ENCODE assay signal across 12 cellular contexts in genomic region chr2:174753038-174753633, GRCh38. TPM values are rescaled to one million over a fixed set of nuclear protein-coding genes. Genes with fewer than 3 reads are reported as not detected.
DNase-seq lines count a peak whose midpoint lies in the region; ATAC-seq and TF ChIP-seq lines count a peak whose summit lies in the region.
"Had no signal": no experiment of that assay in that cellular context is flagged by ENCODE, and none has a peak within 500 bp of the region (broad histone marks: within the 10 kb centered on the region; RNA-seq: fewer than 3 reads in every experiment).

No MANE protein-coding gene starts in this region.

- H3K9me3 ChIP-seq in osteoblast (ENCODE audit: low read depth, low read length): no peaks in the 10 kb centered on the region
- H3K9me3 ChIP-seq: ascending aorta, heart right ventricle had no signal

- CTCF ChIA-PET in activated CD4-positive, alpha-beta T cell treated with anti-CD3 and anti-CD28 coated beads for 36 hours (lab: Charles Lee): interaction anchor here (0.6 to 1.5 kb wide), 4 partner anchors 13 to 55 kb away, joined by 3 to 5 read pairs (median 4); no protein-coding TSS in a partner anchor

- no peak overlapping the region for H3K4me3 Mint-ChIP-seq in activated CD4-positive, alpha-beta T cell treated with anti-CD3 and anti-CD28 coated beads for 36 hours

- no peaks in the 10 kb centered on the region for H3K36me3 ChIP-seq in osteoblast (ENCODE audit: insufficient read depth, low read length)
- H3K36me3 ChIP-seq: ascending aorta, heart right ventricle had no signal

- H3K79me2 ChIP-seq in osteoblast (ENCODE audit: insufficient read depth, low read length): no peaks in the 10 kb centered on the region

- POLR2A ChIA-PET in activated CD4-positive, alpha-beta T cell treated with anti-CD3 and anti-CD28 coated beads for 36 hours (lab: Charles Lee): interaction anchor here (0.6 to 0.7 kb wide), 2 partner anchors 32 to 78 kb away, joined by 3 to 5 read pairs; no protein-coding TSS in a partner anchor

- peaks cover 4% of the 10 kb centered on the region for H3K27me3 ChIP-seq in osteoblast (ENCODE audit: insufficient read depth, low read length)
- H3K27me3 ChIP-seq: ascending aorta had no signal

- H3K4me3 ChIP-seq in osteoblast (ENCODE audit: insufficient read depth, low read length): no peak overlapping the region
- H3K4me3 ChIP-seq: ascending aorta, heart right ventricle had no signal

- no peaks in the 10 kb centered on the region for H4K20me1 ChIP-seq in osteoblast (ENCODE audit: insufficient read depth, low read length)

- no peak for TF ChIP-seq CTCF in osteoblast (IDR thresholded peaks at IDR 0.05; ENCODE audit: extremely low read depth, low read depth, low read length)

- H3K4me1 Mint-ChIP-seq in activated CD4-positive, alpha-beta T cell treated with anti-CD3 and anti-CD28 coated beads for 36 hours: peaks cover 39% of the 10 kb centered on the region

- H3K27me3 Mint-ChIP-seq in activated CD4-positive, alpha-beta T cell treated with anti-CD3 and anti-CD28 coated beads for 36 hours: no peaks in the 10 kb centered on the region

- no peak overlapping the region for H3K27ac ChIP-seq in osteoblast (ENCODE audit: low read depth, low read length)
- H3K27ac ChIP-seq: ascending aorta, heart right ventricle had no signal

- H3K36me3 Mint-ChIP-seq in activated CD4-positive, alpha-beta T cell treated with anti-CD3 and anti-CD28 coated beads for 36 hours (ENCODE audit: low read depth): no peaks in the 10 kb centered on the region

- peak overlapping the region; percentile 86 for H3K27ac Mint-ChIP-seq in activated CD4-positive, alpha-beta T cell treated with anti-CD3 and anti-CD28 coated beads for 36 hours

- peaks cover 4% of the 10 kb centered on the region for H3K4me1 ChIP-seq in osteoblast (ENCODE audit: insufficient read depth, low read length)
- H3K4me1 ChIP-seq: ascending aorta had no signal

- peak; percentile 30 for DNase-seq in activated CD4-positive, alpha-beta T cell treated with anti-CD3 and anti-CD28 coated beads for 36 hours
- DNase-seq in activated CD4-positive, alpha-beta T cell treated with anti-CD3 and anti-CD28 coated beads for 1 hour: no peak
- peak; percentile 38 for DNase-seq in activated CD4-positive, alpha-beta T cell treated with anti-CD3 and anti-CD28 coated beads, Interleukin-2, amount 50 U/mL, for 1 hour
- DNase-seq in osteoblast (ENCODE audit: insufficient read length, low spot score, missing footprints): peak; percentile 56
- DNase-seq in MV-4-11 (lab: John Stamatoyannopoulos, UW): no peak
- DNase-seq: 8988T, heart right ventricle, KBM-7 had no signal

- no peak overlapping the region for H3K4me2 ChIP-seq in osteoblast (ENCODE audit: insufficient read depth, low read length)

- ATAC-seq in activated CD4-positive, alpha-beta T cell treated with anti-CD3 and anti-CD28 coated beads for 36 hours: peak; percentile 40
- ATAC-seq in HG02973 (IDR thresholded peaks at IDR 0.05; ENCODE audit: unreplicated experiment) (peak; percentile 27), HG03045 (IDR thresholded peaks at IDR 0.05; ENCODE audit: unreplicated experiment) (no peak), HG03095 (IDR thresholded peaks at IDR 0.05; ENCODE audit: unreplicated experiment) (no peak)

- intact Hi-C loops in activated CD4-positive, alpha-beta T cell treated with anti-CD3 and anti-CD28 coated beads for 36 hours (cut with DNase I, micrococcal nuclease): loop anchor here (2.0 to 10.0 kb wide), 5 partner anchors 26 to 414 kb away; partner anchors contain the start of gene ATF2 (in 1 of the 2)

- H2AFZ ChIP-seq in osteoblast (ENCODE audit: low read length): no peak overlapping the region

- H3K9me3 Mint-ChIP-seq in activated CD4-positive, alpha-beta T cell treated with anti-CD3 and anti-CD28 coated beads for 36 hours (ENCODE audit: low read depth): no peaks in the 10 kb centered on the region

RNA-seq across cellular contexts. Expression of gene CHRNA1, which starts 11.1 kb away (rescaled TPM):
- total RNA-seq in activated CD4-positive, alpha-beta T cell treated with anti-CD3 and anti-CD28 coated beads for 36 hours: not detected
- not detected in 2 replicates for total RNA-seq in osteoblast
- total RNA-seq: ascending aorta had no signal

Comparison
In these comparisons a context has a peak if more than half of its experiments do, and no peak if none do; other contexts are left out.
1. DNase-seq: peak in activated CD4-positive, alpha-beta T cell treated with anti-CD3 and anti-CD28 coated beads for 36 hours (single experiment), activated CD4-positive, alpha-beta T cell treated with anti-CD3 and anti-CD28 coated beads, Interleukin-2, amount 50 U/mL, for 1 hour (single experiment) and osteoblast (single experiment); none in activated CD4-positive, alpha-beta T cell treated with anti-CD3 and anti-CD28 coated beads for 1 hour (single experiment) and MV-4-11 (single experiment).
2. ATAC-seq: peak in activated CD4-positive, alpha-beta T cell treated with anti-CD3 and anti-CD28 coated beads for 36 hours (single experiment) and HG02973 (single experiment); none in HG03045 (single experiment) and HG03095 (single experiment).